ENCODE assay signal across 9 cellular contexts in genomic region chr20:4925842-4926530, GRCh38.
DNase-seq lines count a peak whose midpoint lies in the region; ATAC-seq and TF ChIP-seq lines count a peak whose summit lies in the region.
"Had no signal": no experiment of that assay in that cellular context is flagged by ENCODE, and none has a peak within 500 bp of the region (broad histone marks: within the 10 kb centered on the region; RNA-seq: fewer than 3 reads in every experiment).

No MANE protein-coding gene starts in this region.

- no peaks in the 10 kb centered on the region for H3K9me3 Mint-ChIP-seq in CD4-positive, alpha-beta T cell

- TF ChIP-seq CTCF in left ventricle myocardium inferior (IDR thresholded peaks at IDR 0.05; ENCODE audit: borderline replicate concordance) (no peak), sigmoid colon (IDR thresholded peaks at IDR 0.05) (no peak)
- no peak for TF ChIP-seq CTCF in CD4-positive, alpha-beta T cell (IDR thresholded peaks at IDR 0.05)

- H3K4me3 ChIP-seq in left ventricle myocardium inferior, result peak overlapping the region; percentile 28
- H3K4me3 ChIP-seq in sigmoid colon, result no peak overlapping the region

- WGBS in sigmoid colon, 2 donors, result 34 to 62% methylated on average over 15 of the region's 15 CpGs

- intact Hi-C loops in left ventricle myocardium inferior (cut with micrococcal nuclease), result no loop called here
- intact Hi-C loops in sigmoid colon (cut with DNase I), result no loop called here
- intact Hi-C loops in CD4-positive, alpha-beta T cell (cut with DNase I, micrococcal nuclease), result no loop called here

- H3K36me3 ChIP-seq in left ventricle myocardium inferior (no peaks in the 10 kb centered on the region), sigmoid colon (peaks cover 0 to 7% (median 0%) of the 10 kb centered on the region in 4 donors)

- no peak overlapping the region for H3K27ac Mint-ChIP-seq in CD4-positive, alpha-beta T cell

- H3K27ac ChIP-seq in left ventricle myocardium inferior (replicated peaks) (peak overlapping the region; percentile 57), sigmoid colon (peak overlapping the region in 3 of 4 donors; percentile 28 to 49 (median 30))
- no peak overlapping the region for H3K27ac ChIP-seq in CD4-positive, alpha-beta T cell (ENCODE audit: low read depth, low read length)

- H3K27me3 Mint-ChIP-seq in CD4-positive, alpha-beta T cell, result no peaks in the 10 kb centered on the region

- H3K9me3 ChIP-seq in left ventricle myocardium inferior (replicated peaks) (no peaks in the 10 kb centered on the region), sigmoid colon (no peaks in the 10 kb centered on the region)
- H3K9me3 ChIP-seq in CD4-positive, alpha-beta T cell (ENCODE audit: control insufficient read depth, low read length), result no peaks in the 10 kb centered on the region

- TF ChIP-seq POLR2A in sigmoid colon (IDR thresholded peaks at IDR 0.05), result no peak

- H3K4me1 Mint-ChIP-seq in CD4-positive, alpha-beta T cell (ENCODE audit: low read depth), result peaks cover 22% of the 10 kb centered on the region

- no peak for TF ChIP-seq EP300 in sigmoid colon (IDR thresholded peaks at IDR 0.05)

- DNase-seq in ELR (ENCODE audit: low read depth) (peak; percentile 60), astrocyte of the hippocampus (ENCODE audit: low read depth, low spot score) (peak; percentile 88), left ventricle myocardium inferior (peak; percentile 50), sigmoid colon (peak; percentile 81)
- DNase-seq in stimulated activated naive CD8-positive, alpha-beta T cell treated with anti-CD3 and anti-CD28 coated beads, Interleukin-15, Interleukin-2, amounts not matched to agents 100 U/mL and 50 U/mL, for 24 hours, result no peak
- no peak for DNase-seq in activated CD4-positive, alpha-beta T cell treated with anti-CD3 and anti-CD28 coated beads, Interleukin-2, amount 50 U/mL, for 1 hour
- no peak for DNase-seq in stimulated activated CD8-positive, alpha-beta memory T cell treated with anti-CD3 and anti-CD28 coated beads, Interleukin-4, amount 100 ng/mL, for 48 hours
- no peak for DNase-seq in CD4-positive, alpha-beta T cell
- DNase-seq: NCI-H2227 treated with DMSO at 0.1 percent for 48 hours had no signal

- ATAC-seq in stimulated activated naive CD8-positive, alpha-beta T cell treated with anti-CD3 and anti-CD28 coated beads, Interleukin-15, Interleukin-2, amounts not matched to agents 100 U/mL and 50 U/mL, for 24 hours, result no peak
- ATAC-seq in CD4-positive, alpha-beta T cell (ENCODE audit: poor library complexity), result no peak

- H3K36me3 Mint-ChIP-seq in CD4-positive, alpha-beta T cell (ENCODE audit: low read depth), result peaks cover 47% of the 10 kb centered on the region

- no peaks in the 10 kb centered on the region for H3K27me3 ChIP-seq in left ventricle myocardium inferior (ENCODE audit: low read depth)
- no peaks in the 10 kb centered on the region for H3K27me3 ChIP-seq in sigmoid colon
- H3K27me3 ChIP-seq in CD4-positive, alpha-beta T cell (ENCODE audit: control insufficient read depth, insufficient read depth, low read length), result no peaks in the 10 kb centered on the region

- CTCF ChIA-PET in CD4-positive, alpha-beta T cell (lab: Charles Lee), result no interaction called here

- POLR2A ChIA-PET in CD4-positive, alpha-beta T cell (lab: Charles Lee), result no interaction called here

- no peak overlapping the region for H3K4me3 Mint-ChIP-seq in CD4-positive, alpha-beta T cell

- peaks cover 11% of the 10 kb centered on the region for H3K4me1 ChIP-seq in left ventricle myocardium inferior
- H3K4me1 ChIP-seq in sigmoid colon, result peaks cover 0 to 11% (median 0%) of the 10 kb centered on the region in 4 donors

Comparison
In these comparisons a context has a peak if more than half of its experiments do, and no peak if none do; other contexts are left out.
1. DNase-seq: peak in ELR (single experiment), astrocyte of the hippocampus (single experiment), left ventricle myocardium inferior (single experiment) and sigmoid colon (single experiment); none in stimulated activated naive CD8-positive, alpha-beta T cell treated with anti-CD3 and anti-CD28 coated beads, Interleukin-15, Interleukin-2, amounts not matched to agents 100 U/mL and 50 U/mL, for 24 hours (single experiment), activated CD4-positive, alpha-beta T cell treated with anti-CD3 and anti-CD28 coated beads, Interleukin-2, amount 50 U/mL, for 1 hour (single experiment), stimulated activated CD8-positive, alpha-beta memory T cell treated with anti-CD3 and anti-CD28 coated beads, Interleukin-4, amount 100 ng/mL, for 48 hours (single experiment) and CD4-positive, alpha-beta T cell (0 of 10).